In genomic region chr10:111392910-111393309, GRCh38 we compare ENCODE assay signal across 19 cellular contexts.
DNase-seq lines count a peak whose midpoint lies in the region; ATAC-seq and TF ChIP-seq lines count a peak whose summit lies in the region.
"Had no signal": no experiment of that assay in that cellular context is flagged by ENCODE, and none has a peak within 500 bp of the region (broad histone marks: within the 10 kb centered on the region; RNA-seq: fewer than 3 reads in every experiment).

No MANE protein-coding gene starts in this region.

- no peak overlapping the region for H3K18ac ChIP-seq in mesenchymal stem cell (ENCODE audit: low read depth in 1 of 2, low read length in 2 of 2)

- CTCF ChIA-PET in BJ (lab: Yijun Ruan, JAX), result interaction anchor here (1.2 kb wide), 1 partner anchor 13 kb away, joined by 5 read pairs; no protein-coding TSS in a partner anchor

- H3K9me3 ChIP-seq in mesenchymal stem cell (ENCODE audit: control insufficient read depth, low read length) (no peaks in the 10 kb centered on the region), smooth muscle cell (replicated peaks; ENCODE audit: low read depth) (no peaks in the 10 kb centered on the region), spleen (no peaks in the 10 kb centered on the region), neural progenitor cell (ENCODE audit: low read depth) (no peaks in the 10 kb centered on the region)
- H3K9me3 ChIP-seq: HAP-1, Peyer's patch, SJSA1 had no signal

- H3K36me3 ChIP-seq in BJ (ENCODE audit: control insufficient read depth, insufficient read depth, low read length) (no peaks in the 10 kb centered on the region), GM23338 (ENCODE audit: insufficient read depth) (no peaks in the 10 kb centered on the region), mesenchymal stem cell (ENCODE audit: control insufficient read depth in 1 of 2, insufficient read depth in 2 of 2, low read depth in 1 of 2, low read length in 2 of 2) (no peaks in the 10 kb centered on the region), smooth muscle cell (ENCODE audit: low read depth) (no peaks in the 10 kb centered on the region), spleen (no peaks in the 10 kb centered on the region), neural progenitor cell (no peaks in the 10 kb centered on the region)
- H3K36me3 ChIP-seq: HAP-1, Peyer's patch, SJSA1 had no signal

- H3K79me2 ChIP-seq in GM23338 (replicated peaks; ENCODE audit: insufficient read depth), result no peaks in the 10 kb centered on the region
- H3K79me2 ChIP-seq in smooth muscle cell (ENCODE audit: low read depth), result no peaks in the 10 kb centered on the region
- no peaks in the 10 kb centered on the region for H3K79me2 ChIP-seq in neural progenitor cell (ENCODE audit: low read depth)

- ATAC-seq in GM23338, result no peak
- ATAC-seq in GM18858 (IDR thresholded peaks at IDR 0.05; ENCODE audit: unreplicated experiment), result no peak

- H3K27me3 ChIP-seq in BJ (ENCODE audit: control insufficient read depth, insufficient read depth, low read length) (no peaks in the 10 kb centered on the region), GM23338 (ENCODE audit: insufficient read depth) (no peaks in the 10 kb centered on the region), mesenchymal stem cell (ENCODE audit: control insufficient read depth in 1 of 2, insufficient read depth in 1 of 2, low read length in 2 of 2) (no peaks in the 10 kb centered on the region), smooth muscle cell (ENCODE audit: low read depth) (no peaks in the 10 kb centered on the region), spleen (replicated peaks in 1 of 7) (no peaks in the 10 kb centered on the region), neural progenitor cell (no peaks in the 10 kb centered on the region)
- H3K27me3 ChIP-seq: Peyer's patch had no signal

- TF ChIP-seq CTCF in BJ (IDR thresholded peaks at IDR 0.05; ENCODE audit: insufficient read depth, low read depth, low read length) (no peak), GM23338 (conservative IDR thresholded peaks at IDR 0.05; ENCODE audit: low read depth in 2 of 2) (no peak), smooth muscle cell (IDR thresholded peaks at IDR 0.05; ENCODE audit: borderline replicate concordance, insufficient read depth, poor library complexity, severe bottlenecking) (no peak), spleen (IDR thresholded peaks at IDR 0.05 in 8 of 11, conservative IDR thresholded peaks at IDR 0.05 in 3 of 11) (no peak), neural progenitor cell (IDR thresholded peaks at IDR 0.05) (no peak)

- H4K20me1 ChIP-seq in GM23338 (replicated peaks; ENCODE audit: insufficient read depth) (no peaks in the 10 kb centered on the region), smooth muscle cell (ENCODE audit: low read depth) (no peaks in the 10 kb centered on the region), neural progenitor cell (ENCODE audit: low read depth) (no peaks in the 10 kb centered on the region)

- no peak overlapping the region for H2BK120ac ChIP-seq in mesenchymal stem cell (ENCODE audit: low read depth, low read length)

- H3K4me2 ChIP-seq in GM23338, result 0 out of 2 replicates have a peak overlapping the region, but pooled peaks have one; percentile 0
- no peak overlapping the region for H3K4me2 ChIP-seq in mesenchymal stem cell (ENCODE audit: low read length, poor library complexity, severe bottlenecking)
- H3K4me2 ChIP-seq in smooth muscle cell, result peak overlapping the region; percentile 27
- H3K4me2 ChIP-seq in neural progenitor cell, result no peak overlapping the region

- H3K23ac ChIP-seq in mesenchymal stem cell (ENCODE audit: low read length in 2 of 2), result no peak overlapping the region

- H3K9me2 ChIP-seq in GM23338 (ENCODE audit: insufficient read depth), result peaks cover 29% of the 10 kb centered on the region

- no peaks in the 10 kb centered on the region for H3F3A ChIP-seq in GM23338 (replicated peaks; ENCODE audit: low read depth)
- H3F3A ChIP-seq in smooth muscle cell (ENCODE audit: low read depth), result no peaks in the 10 kb centered on the region
- H3F3A ChIP-seq in neural progenitor cell (ENCODE audit: low read depth), result no peaks in the 10 kb centered on the region

- H3K27ac Mint-ChIP-seq in GM23338 (no peak overlapping the region), neural progenitor cell (no peak overlapping the region)

- WGBS in mesenchymal stem cell, result 0% methylated on average over 1 of the region's 1 CpG
- WGBS in smooth muscle cell (ENCODE audit: low lambda C conversion rate), result 12% methylated on average over 1 of the region's 1 CpG
- WGBS in spleen, 5 donors, result 0 to 4% (median 2%) methylated on average over 1 of the region's 1 CpG

- H3K9me3 Mint-ChIP-seq in GM23338, result no peaks in the 10 kb centered on the region
- no peaks in the 10 kb centered on the region for H3K9me3 Mint-ChIP-seq in neural progenitor cell

- H4K8ac ChIP-seq in mesenchymal stem cell (ENCODE audit: low read length), result no peak overlapping the region

- no peak overlapping the region for H2BK12ac ChIP-seq in mesenchymal stem cell (ENCODE audit: low read length in 2 of 2)

- H3K4me3 Mint-ChIP-seq in GM23338 (no peak overlapping the region), neural progenitor cell (no peak overlapping the region)

- H3K4me1 Mint-ChIP-seq in GM23338 (peaks cover 10% of the 10 kb centered on the region), neural progenitor cell (no peaks in the 10 kb centered on the region)

- H3K36me3 Mint-ChIP-seq in GM23338 (ENCODE audit: low read depth) (no peaks in the 10 kb centered on the region; the same call in 2 of the 3 replicates), neural progenitor cell (no peaks in the 10 kb centered on the region)

- no peak for TF ChIP-seq POLR2A in spleen (IDR thresholded peaks at IDR 0.05)

- POLR2A ChIA-PET in BJ (lab: Charles Lee), result no interaction called here

- peak; percentile 43 for DNase-seq in BJ (ENCODE audit: low read depth)
- DNase-seq in GM23338 (ENCODE audit: low spot score), result no peak
- peak; percentile 22 for DNase-seq in mesenchymal stem cell
- DNase-seq in smooth muscle cell (lab: John Stamatoyannopoulos, UW; ENCODE audit: unreplicated experiment), result no peak
- DNase-seq in spleen, result no peak
- no peak for DNase-seq in neural progenitor cell (ENCODE audit: low spot score)
- no peak for DNase-seq in NCI-H2227 treated with DMSO at 0.1 percent for 48 hours (lab: John Stamatoyannopoulos, UW)
- DNase-seq: DMS79 treated with DMSO at 0.1 percent for 48 hours, GDM1, MM.1S, NCI-H1092, NCI-H2081, NCI-H2171 treated with DMSO at 0.1 percent for 48 hours, NCI-H446 treated with DMSO at 0.1 percent for 48 hours, NCI-H69, Peyer's patch had no signal

- no peak overlapping the region for H2BK5ac ChIP-seq in mesenchymal stem cell (ENCODE audit: low read depth, low read length, poor library complexity, severe bottlenecking)

- H3K9ac ChIP-seq in mesenchymal stem cell (ENCODE audit: low read length), result peak overlapping the region; percentile 31
- H3K9ac ChIP-seq in smooth muscle cell (ENCODE audit: low read depth), result no peak overlapping the region
- no peak overlapping the region for H3K9ac ChIP-seq in neural progenitor cell

- H3K27me3 Mint-ChIP-seq in GM23338 (ENCODE audit: insufficient read depth, low read depth, poor library complexity) (peaks cover 2% of the 10 kb centered on the region), neural progenitor cell (ENCODE audit: insufficient read depth, low read depth) (peaks cover 11% of the 10 kb centered on the region)

- no peak overlapping the region for H3K14ac ChIP-seq in mesenchymal stem cell (ENCODE audit: low read length in 2 of 2)

- H3K4me3 ChIP-seq in BJ (ENCODE audit: low read depth, low read length) (no peak overlapping the region), GM23338 (no peak overlapping the region), mesenchymal stem cell (ENCODE audit: insufficient read depth in 1 of 2, low read depth in 1 of 2, low read length in 2 of 2) (no peak overlapping the region), smooth muscle cell (no peak overlapping the region), spleen (no peak overlapping the region), neural progenitor cell (no peak overlapping the region)
- H3K4me3 ChIP-seq: HAP-1, Peyer's patch, SJSA1 had no signal

- no peak overlapping the region for H4K91ac ChIP-seq in mesenchymal stem cell (ENCODE audit: low read length)

- H2BK15ac ChIP-seq in mesenchymal stem cell (ENCODE audit: low read depth, poor library complexity, severe bottlenecking), result no peak overlapping the region

- H3K27ac ChIP-seq in GM23338 (ENCODE audit: low read depth), result no peak overlapping the region
- H3K27ac ChIP-seq in mesenchymal stem cell (ENCODE audit: low read length, poor library complexity, severe bottlenecking), result no peak overlapping the region
- peak overlapping the region; percentile 28 for H3K27ac ChIP-seq in smooth muscle cell (ENCODE audit: low read depth)
- peak overlapping the region in 3 of 8 donors; percentile 3 to 58 (median 41) for H3K27ac ChIP-seq in spleen
- no peak overlapping the region for H3K27ac ChIP-seq in neural progenitor cell
- H3K27ac ChIP-seq: Peyer's patch, SJSA1 had no signal

- H3K79me1 ChIP-seq in mesenchymal stem cell (replicated peaks; ENCODE audit: low read length, poor library complexity, severe bottlenecking), result no peaks in the 10 kb centered on the region

- H3K4me1 ChIP-seq in GM23338 (ENCODE audit: insufficient read depth) (peaks cover 13% of the 10 kb centered on the region; the same call in 1 of the 2 replicates), mesenchymal stem cell (ENCODE audit: control insufficient read depth, insufficient read depth, low read depth, low read length) (no peaks in the 10 kb centered on the region), smooth muscle cell (ENCODE audit: low read depth) (no peaks in the 10 kb centered on the region), spleen (no peaks in the 10 kb centered on the region), neural progenitor cell (no peaks in the 10 kb centered on the region)
- H3K4me1 ChIP-seq: HAP-1, Peyer's patch, SJSA1 had no signal

- no peak overlapping the region for H2AK5ac ChIP-seq in mesenchymal stem cell (ENCODE audit: low read length, severe bottlenecking)

- intact Hi-C loops in spleen (cut with DNase I; ENCODE audit: low total_unique reads), result no loop called here

- H2AFZ ChIP-seq in GM23338 (peak overlapping the region; percentile 20), mesenchymal stem cell (ENCODE audit: low read depth, low read length) (no peak overlapping the region), smooth muscle cell (ENCODE audit: low read depth) (no peak overlapping the region), neural progenitor cell (replicated peaks) (no peak overlapping the region)

- no peak overlapping the region for H3K4ac ChIP-seq in mesenchymal stem cell (ENCODE audit: low read depth in 1 of 2, low read length in 2 of 2)

TF ChIP-seq in GM23338, 12 proteins besides CTCF, POLR2A, EP300 and RAD21:
- no peak for TF ChIP-seq JUNB (IDR thresholded peaks at IDR 0.05; ENCODE audit: unreplicated experiment)

Comparison
In these comparisons a context has a peak if more than half of its experiments do, and no peak if none do; other contexts are left out.
1. DNase-seq: peak in BJ (single experiment) and mesenchymal stem cell (single experiment); none in GM23338 (single experiment), smooth muscle cell (single experiment), spleen (single experiment), neural progenitor cell (single experiment) and NCI-H2227 treated with DMSO at 0.1 percent for 48 hours (single experiment).
2. H3K4me2 ChIP-seq: peak in GM23338 (single experiment) and smooth muscle cell (single experiment); none in mesenchymal stem cell (single experiment) and neural progenitor cell (single experiment).